ENCODE assay signal across 1 cellular context in the genomic region with DNA sequence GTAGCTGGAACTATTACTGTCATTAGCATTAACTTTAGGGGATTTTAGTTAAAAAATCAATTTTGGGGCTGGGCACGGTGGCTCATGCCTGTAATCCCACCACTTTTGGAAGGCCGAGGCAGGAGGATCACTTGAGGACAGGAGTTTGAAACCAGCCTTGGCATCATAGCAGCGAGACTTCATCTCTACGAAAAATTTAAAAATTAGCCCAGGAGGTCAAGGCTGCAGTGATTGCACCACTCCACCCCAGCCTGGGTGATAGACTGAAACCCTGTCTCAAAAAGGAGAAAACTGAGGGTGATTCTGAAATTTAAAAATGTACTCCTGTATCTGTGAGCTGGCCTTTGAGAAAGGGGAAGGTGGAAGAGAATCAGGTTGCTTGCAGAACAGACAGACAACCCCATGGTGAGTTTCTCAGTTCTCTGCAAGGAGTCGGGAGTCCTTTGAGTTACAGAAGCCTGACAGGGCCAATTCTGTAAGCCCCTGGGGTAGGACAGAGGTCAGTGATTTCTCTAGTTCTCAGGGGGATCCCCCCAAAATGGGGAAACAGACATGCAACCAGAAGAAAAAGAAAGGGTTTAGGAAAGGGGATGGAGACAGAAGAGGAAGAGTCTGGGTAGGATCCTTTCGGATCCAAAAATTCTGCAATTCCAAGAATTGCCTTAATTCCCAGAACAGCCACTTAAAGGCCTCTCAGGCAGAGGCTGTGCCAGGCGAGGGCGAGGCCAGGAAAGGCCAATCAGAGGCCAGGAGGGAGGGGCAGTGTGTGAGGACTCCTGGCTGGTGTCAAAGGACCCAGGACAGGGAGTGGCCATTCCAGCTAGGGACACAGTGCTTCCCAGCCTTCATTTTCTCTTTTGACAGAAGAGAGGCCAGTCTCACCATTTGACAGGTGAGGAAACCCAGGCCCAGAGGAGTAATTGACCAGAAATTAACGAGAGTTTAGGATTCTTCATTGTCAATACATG.
TF ChIP-seq lines count a peak whose summit lies in the region.

No MANE protein-coding gene starts in this region.

TF ChIP-seq in WTC11, 78 proteins besides CTCF, POLR2A, EP300 and RAD21 (continued from another document):
- TF ChIP-seq, protein P1, sequence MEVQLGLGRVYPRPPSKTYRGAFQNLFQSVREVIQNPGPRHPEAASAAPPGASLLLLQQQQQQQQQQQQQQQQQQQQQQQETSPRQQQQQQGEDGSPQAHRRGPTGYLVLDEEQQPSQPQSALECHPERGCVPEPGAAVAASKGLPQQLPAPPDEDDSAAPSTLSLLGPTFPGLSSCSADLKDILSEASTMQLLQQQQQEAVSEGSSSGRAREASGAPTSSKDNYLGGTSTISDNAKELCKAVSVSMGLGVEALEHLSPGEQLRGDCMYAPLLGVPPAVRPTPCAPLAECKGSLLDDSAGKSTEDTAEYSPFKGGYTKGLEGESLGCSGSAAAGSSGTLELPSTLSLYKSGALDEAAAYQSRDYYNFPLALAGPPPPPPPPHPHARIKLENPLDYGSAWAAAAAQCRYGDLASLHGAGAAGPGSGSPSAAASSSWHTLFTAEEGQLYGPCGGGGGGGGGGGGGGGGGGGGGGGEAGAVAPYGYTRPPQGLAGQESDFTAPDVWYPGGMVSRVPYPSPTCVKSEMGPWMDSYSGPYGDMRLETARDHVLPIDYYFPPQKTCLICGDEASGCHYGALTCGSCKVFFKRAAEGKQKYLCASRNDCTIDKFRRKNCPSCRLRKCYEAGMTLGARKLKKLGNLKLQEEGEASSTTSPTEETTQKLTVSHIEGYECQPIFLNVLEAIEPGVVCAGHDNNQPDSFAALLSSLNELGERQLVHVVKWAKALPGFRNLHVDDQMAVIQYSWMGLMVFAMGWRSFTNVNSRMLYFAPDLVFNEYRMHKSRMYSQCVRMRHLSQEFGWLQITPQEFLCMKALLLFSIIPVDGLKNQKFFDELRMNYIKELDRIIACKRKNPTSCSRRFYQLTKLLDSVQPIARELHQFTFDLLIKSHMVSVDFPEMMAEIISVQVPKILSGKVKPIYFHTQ (CRISPR knock-in tag; IDR thresholded peaks at IDR 0.05) = no peak
- TF ChIP-seq, protein P2, sequence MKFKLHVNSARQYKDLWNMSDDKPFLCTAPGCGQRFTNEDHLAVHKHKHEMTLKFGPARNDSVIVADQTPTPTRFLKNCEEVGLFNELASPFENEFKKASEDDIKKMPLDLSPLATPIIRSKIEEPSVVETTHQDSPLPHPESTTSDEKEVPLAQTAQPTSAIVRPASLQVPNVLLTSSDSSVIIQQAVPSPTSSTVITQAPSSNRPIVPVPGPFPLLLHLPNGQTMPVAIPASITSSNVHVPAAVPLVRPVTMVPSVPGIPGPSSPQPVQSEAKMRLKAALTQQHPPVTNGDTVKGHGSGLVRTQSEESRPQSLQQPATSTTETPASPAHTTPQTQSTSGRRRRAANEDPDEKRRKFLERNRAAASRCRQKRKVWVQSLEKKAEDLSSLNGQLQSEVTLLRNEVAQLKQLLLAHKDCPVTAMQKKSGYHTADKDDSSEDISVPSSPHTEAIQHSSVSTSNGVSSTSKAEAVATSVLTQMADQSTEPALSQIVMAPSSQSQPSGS (CRISPR knock-in tag; IDR thresholded peaks at IDR 0.05; ENCODE audit: borderline replicate concordance, low read depth) = no peak
- TF ChIP-seq NFYB (CRISPR knock-in tag; conservative IDR thresholded peaks at IDR 0.05; ENCODE audit: low read depth) = no peak
- TF ChIP-seq JAZF1 (CRISPR knock-in tag; IDR thresholded peaks at IDR 0.05) = no peak
- TF ChIP-seq NR2C2 (CRISPR knock-in tag; IDR thresholded peaks at IDR 0.05) = no peak
- TF ChIP-seq ZNF416 (CRISPR knock-in tag; IDR thresholded peaks at IDR 0.05) = no peak
- TF ChIP-seq ERG (CRISPR knock-in tag; IDR thresholded peaks at IDR 0.05) = no peak
- TF ChIP-seq ATF3 (CRISPR knock-in tag; conservative IDR thresholded peaks at IDR 0.05) = no peak
